In the genomic region with DNA sequence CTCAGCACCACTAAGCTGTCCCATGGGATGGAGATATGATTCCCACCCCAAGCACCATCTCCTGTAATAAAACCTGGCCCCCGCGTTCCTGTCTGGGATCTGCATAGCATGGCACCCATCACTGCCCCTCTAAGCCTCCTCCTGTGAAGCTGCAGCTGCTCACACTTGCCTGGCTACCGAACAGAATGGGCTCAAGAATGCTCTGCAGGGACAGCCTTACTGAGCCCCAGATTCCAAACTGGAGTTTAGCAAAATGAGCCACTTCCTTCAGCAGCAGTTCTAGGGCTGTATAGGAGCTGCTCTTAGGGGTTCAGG, we compare ENCODE assay signal across 18 cellular contexts.
A peak's percentile ranks its signal among the peaks of the same experiment; 100 is the strongest.
DNase-seq lines count a peak whose midpoint lies in the region; ATAC-seq and TF ChIP-seq lines count a peak whose summit lies in the region.
"Had no signal": no experiment of that assay in that cellular context is flagged by ENCODE, and none has a peak within 500 bp of the region (broad histone marks: within the 10 kb centered on the region; RNA-seq: fewer than 3 reads in every experiment).

No MANE protein-coding gene starts in this region.

- POLR2A ChIA-PET in activated CD4-positive, alpha-beta T cell treated with anti-CD3 and anti-CD28 coated beads for 36 hours (lab: Charles Lee) = no interaction called here
- POLR2A ChIA-PET in CD4-positive, alpha-beta T cell (lab: Charles Lee) = no interaction called here

- H3K27ac Mint-ChIP-seq in activated CD4-positive, alpha-beta T cell treated with anti-CD3 and anti-CD28 coated beads for 36 hours = peak overlapping the region; percentile 37
- H3K27ac Mint-ChIP-seq in CD4-positive, alpha-beta T cell = no peak overlapping the region
- H3K27ac Mint-ChIP-seq: neural progenitor cell had no signal

- H3K27me3 Mint-ChIP-seq in activated CD4-positive, alpha-beta T cell treated with anti-CD3 and anti-CD28 coated beads for 36 hours = no peaks in the 10 kb centered on the region
- no peaks in the 10 kb centered on the region for H3K27me3 Mint-ChIP-seq in CD4-positive, alpha-beta T cell

- CTCF ChIA-PET in activated CD4-positive, alpha-beta T cell treated with anti-CD3 and anti-CD28 coated beads for 36 hours (lab: Charles Lee) = interaction anchor here (1.7 kb wide), 1 partner anchor 12 kb away, joined by 6 read pairs; no protein-coding TSS in a partner anchor
- CTCF ChIA-PET in CD4-positive, alpha-beta T cell (lab: Charles Lee) = no interaction called here

- peaks cover 4% of the 10 kb centered on the region for H3K36me3 Mint-ChIP-seq in activated CD4-positive, alpha-beta T cell treated with anti-CD3 and anti-CD28 coated beads for 36 hours (ENCODE audit: low read depth)
- H3K36me3 Mint-ChIP-seq in CD4-positive, alpha-beta T cell (ENCODE audit: low read depth) = no peaks in the 10 kb centered on the region
- H3K36me3 Mint-ChIP-seq: neural progenitor cell had no signal

- DNase-seq in activated CD4-positive, alpha-beta T cell treated with anti-CD3 and anti-CD28 coated beads for 36 hours = no peak
- no peak for DNase-seq in activated CD4-positive, alpha-beta T cell treated with anti-CD3 and anti-CD28 coated beads, Interleukin-2, amount 50 U/mL, for 4 hours
- DNase-seq in skeletal muscle cell (ENCODE audit: low read depth) (peak; percentile 22), EL (no peak)
- DNase-seq in CD4-positive, alpha-beta T cell = no peak
- DNase-seq: activated CD4-positive, alpha-beta T cell treated with anti-CD3 and anti-CD28 coated beads for 48 hours; central memory CD4-positive, alpha-beta T cell; heart left ventricle; left ventricle myocardium inferior; NCI-H748 treated with DMSO at 0.1 percent for 48 hours; upper lobe of left lung had no signal

- H3K4me1 Mint-ChIP-seq in activated CD4-positive, alpha-beta T cell treated with anti-CD3 and anti-CD28 coated beads for 36 hours = peaks cover 52% of the 10 kb centered on the region
- H3K4me1 Mint-ChIP-seq in CD4-positive, alpha-beta T cell (ENCODE audit: low read depth) = peaks cover 52% of the 10 kb centered on the region

- no peak for ATAC-seq in activated CD4-positive, alpha-beta T cell treated with anti-CD3 and anti-CD28 coated beads for 36 hours
- ATAC-seq in GM21723 (IDR thresholded peaks at IDR 0.05; ENCODE audit: unreplicated experiment) (peak; percentile 27), HG03442 (IDR thresholded peaks at IDR 0.05; ENCODE audit: unreplicated experiment) (peak; percentile 11), HG03354 (IDR thresholded peaks at IDR 0.05; ENCODE audit: poor library complexity, severe bottlenecking, unreplicated experiment) (no peak)
- ATAC-seq in CD4-positive, alpha-beta T cell (ENCODE audit: poor library complexity) = no peak
- ATAC-seq: A549 had no signal

- TF ChIP-seq CTCF in CD4-positive, alpha-beta T cell (IDR thresholded peaks at IDR 0.05) = no peak

- intact Hi-C loops in activated CD4-positive, alpha-beta T cell treated with anti-CD3 and anti-CD28 coated beads for 36 hours (cut with DNase I, micrococcal nuclease) = no loop called here
- intact Hi-C loops in CD4-positive, alpha-beta T cell (cut with DNase I, micrococcal nuclease) = no loop called here

- H3K9me3 ChIP-seq in CD4-positive, alpha-beta T cell (ENCODE audit: control insufficient read depth, low read length) = no peaks in the 10 kb centered on the region
- H3K9me3 ChIP-seq: A549, heart left ventricle, left ventricle myocardium inferior, upper lobe of left lung had no signal

- no peaks in the 10 kb centered on the region for H3K27me3 ChIP-seq in CD4-positive, alpha-beta T cell (ENCODE audit: control insufficient read depth, insufficient read depth, low read length)
- H3K27me3 ChIP-seq: heart left ventricle, neural progenitor cell, upper lobe of left lung had no signal

- no peaks in the 10 kb centered on the region for H3K9me3 Mint-ChIP-seq in activated CD4-positive, alpha-beta T cell treated with anti-CD3 and anti-CD28 coated beads for 36 hours (ENCODE audit: low read depth)
- no peaks in the 10 kb centered on the region for H3K9me3 Mint-ChIP-seq in CD4-positive, alpha-beta T cell
- H3K9me3 Mint-ChIP-seq: neural progenitor cell had no signal

- H3K27ac ChIP-seq in CD4-positive, alpha-beta T cell (ENCODE audit: low read depth, low read length) = no peak overlapping the region
- H3K27ac ChIP-seq: A549, heart left ventricle, left ventricle myocardium inferior, neural progenitor cell, SK-N-MC, upper lobe of left lung had no signal

- H3K4me3 ChIP-seq in skeletal muscle cell (ENCODE audit: low read depth, low read length) = no peak overlapping the region
- H3K4me3 ChIP-seq: A549, heart left ventricle, left ventricle myocardium inferior, neural progenitor cell, SK-N-MC, skin epidermis, upper lobe of left lung had no signal

- H3K4me3 Mint-ChIP-seq in activated CD4-positive, alpha-beta T cell treated with anti-CD3 and anti-CD28 coated beads for 36 hours = no peak overlapping the region
- no peak overlapping the region for H3K4me3 Mint-ChIP-seq in CD4-positive, alpha-beta T cell
- H3K4me3 Mint-ChIP-seq: neural progenitor cell had no signal

Comparison
In these comparisons a context has a peak if more than half of its experiments do, and no peak if none do; other contexts are left out.
1. ATAC-seq: peak in GM21723 (single experiment) and HG03442 (single experiment); none in activated CD4-positive, alpha-beta T cell treated with anti-CD3 and anti-CD28 coated beads for 36 hours (single experiment), CD4-positive, alpha-beta T cell (single experiment) and HG03354 (single experiment).